8 cellular contexts compared by ENCODE assay signal in the genomic region with DNA sequence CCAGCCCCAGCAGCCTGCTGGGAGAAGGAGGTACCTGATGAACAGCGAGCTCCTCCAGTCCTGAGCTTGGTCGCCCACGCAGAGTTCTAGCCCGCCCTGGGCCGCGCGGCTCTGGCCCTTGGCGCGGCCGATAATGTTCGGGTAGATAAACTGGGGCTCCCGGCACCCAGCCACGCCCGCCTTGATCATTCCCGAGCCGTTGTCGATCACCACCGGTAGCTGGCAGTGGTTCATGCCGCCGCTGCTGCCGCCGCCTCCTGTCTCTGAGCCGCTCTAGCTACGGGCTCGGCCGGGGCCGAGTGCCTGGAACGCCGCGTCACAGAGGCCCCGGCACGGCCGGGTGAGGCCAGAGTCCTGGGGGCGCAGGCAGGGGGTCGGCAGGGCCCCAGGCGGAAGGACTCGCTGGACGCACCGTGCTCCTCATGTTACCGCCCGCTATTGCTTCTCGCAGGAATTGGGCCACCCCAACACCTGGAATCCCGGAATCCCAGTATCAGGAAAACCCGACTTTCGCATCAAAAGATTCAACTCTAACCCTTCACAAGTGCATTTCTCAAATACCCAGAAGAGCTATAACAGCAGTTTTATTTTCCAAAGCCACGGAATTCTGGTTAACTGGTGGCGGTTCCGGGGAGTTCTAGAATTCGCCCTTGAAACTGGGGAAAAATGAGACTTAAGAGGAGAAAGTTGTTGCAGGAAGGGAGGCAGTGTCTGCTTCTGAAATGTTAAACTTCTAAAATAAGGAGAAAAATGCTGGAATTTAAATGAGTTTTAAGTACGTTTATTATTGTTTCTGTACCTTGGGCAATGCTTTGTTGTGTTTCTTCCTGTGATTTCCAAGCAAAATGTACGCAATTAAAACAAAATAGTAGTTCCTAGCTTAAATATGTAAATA. TPM values are rescaled to one million over a fixed set of nuclear protein-coding genes. Genes with fewer than 3 reads are reported as not detected.
DNase-seq lines count a peak whose midpoint lies in the region; ATAC-seq and TF ChIP-seq lines count a peak whose summit lies in the region.

A gene (minus strand): TSS at position 275 of the 895 bp plus-strand sequence. CDS start 41 bp downstream, at position 234.

- H3K4me1 ChIP-seq in effector memory CD4-positive, alpha-beta T cell (ENCODE audit: control insufficient read depth, insufficient read depth, low read length, poor library complexity, severe bottlenecking), result peaks cover 8% of the 10 kb centered on the region

- peak; percentile 69 for DNase-seq in GM13977 (ENCODE audit: low spot score)
- peak; percentile 85 for DNase-seq in NCI-H526 treated with DMSO at 0.1 percent for 48 hours (lab: John Stamatoyannopoulos, UW)
- peak; percentile 34 to 41 for DNase-seq in activated CD8-positive, alpha-beta memory T cell treated with anti-CD3 and anti-CD28 coated beads for 1 hour (ENCODE audit: extremely low read depth in 1 of 2, low read depth in 1 of 2)
- DNase-seq in effector memory CD4-positive, alpha-beta T cell, result peak; percentile 36 to 50 (median 43)
- DNase-seq in lung microvascular endothelial cell (ENCODE audit: low read depth in 2 of 2), result peak; percentile 53 to 61
- DNase-seq in stimulated activated CD4-positive, alpha-beta T cell treated with anti-CD3 and anti-CD28 coated beads, TNF-alpha, amount 100 ng/mL, for 4 hours (ENCODE audit: low read depth in 3 of 3), result peak; percentile 37 to 44 (median 38)
- DNase-seq in H4 (ENCODE audit: low spot score), result no peak

- in situ Hi-C loops in GM13977 (cut with MboI; ENCODE audit: low pct_unique_long_range_greater_than_20kb, low sequenced_read_pairs, unreplicated experiment), result no loop called here

- peak; percentile 1 for TF ChIP-seq CTCF in GM13977 (IDR thresholded peaks at IDR 0.05; ENCODE audit: extremely low read depth, insufficient read depth, missing control alignments)

- ATAC-seq in HG02870 (IDR thresholded peaks at IDR 0.05; ENCODE audit: unreplicated experiment), result peak; percentile 20

- no peaks in the 10 kb centered on the region for H3K27me3 ChIP-seq in effector memory CD4-positive, alpha-beta T cell (replicated peaks; ENCODE audit: control insufficient read depth, insufficient read depth, low read length, poor library complexity, severe bottlenecking)

- H3K4me3 ChIP-seq in effector memory CD4-positive, alpha-beta T cell (ENCODE audit: insufficient read depth, low read depth, low read length, poor library complexity, severe bottlenecking), result peak within 1 kb of the TSS; percentile 74

- no peaks in the 10 kb centered on the region for H3K36me3 ChIP-seq in effector memory CD4-positive, alpha-beta T cell (ENCODE audit: control insufficient read depth, insufficient read depth, low read length)

- H3K9me3 ChIP-seq in effector memory CD4-positive, alpha-beta T cell (ENCODE audit: control insufficient read depth, low read length), result no peaks in the 10 kb centered on the region

- H3K27ac ChIP-seq in effector memory CD4-positive, alpha-beta T cell (ENCODE audit: insufficient read depth, low read length, poor library complexity, severe bottlenecking), result peak within 1 kb of the TSS; percentile 64

RNA-seq across cellular contexts. Expression of the gene that starts here (rescaled TPM):
- total RNA-seq in lung microvascular endothelial cell, result 0.99 and 2.0 TPM in 2 replicates
- total RNA-seq in H4 (2014; rRNA removed; shearing (Covaris generic)), result not detected in 2 replicates
